Comparison of ENCODE assay signal across 22 cellular contexts in the genomic region with DNA sequence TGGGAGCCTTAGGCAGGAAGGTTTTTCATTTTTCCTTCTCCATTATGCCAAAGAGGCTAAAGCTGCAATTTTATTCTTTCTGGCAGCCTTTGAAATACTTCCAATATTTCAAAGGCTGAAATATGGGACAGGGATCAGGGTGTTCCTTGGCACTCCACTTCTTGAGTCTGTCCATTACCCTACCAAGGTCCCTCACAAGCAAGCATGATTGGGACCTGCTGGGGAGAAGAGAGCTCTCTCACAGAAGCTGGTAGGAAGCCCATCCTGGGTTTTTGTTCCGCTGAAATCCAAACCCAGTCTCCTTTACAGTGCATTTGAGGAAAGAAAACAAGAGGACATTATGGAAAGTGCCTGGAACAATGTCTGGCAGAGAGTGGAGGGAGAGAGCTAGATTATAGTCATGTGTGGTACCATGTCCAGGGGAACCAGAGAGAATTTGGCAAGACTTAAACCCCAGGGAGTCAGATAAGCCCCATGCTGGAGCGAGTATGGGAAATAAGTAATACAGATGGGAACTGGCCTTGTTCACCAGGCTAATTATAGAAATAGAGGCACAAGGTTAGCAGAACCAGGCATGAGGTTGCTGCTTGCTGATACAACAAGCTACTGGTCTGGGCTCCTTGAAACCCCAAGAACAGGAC.
"Had no signal": no experiment of that assay in that cellular context is flagged by ENCODE, and none has a peak within 500 bp of the region (broad histone marks: within the 10 kb centered on the region; RNA-seq: fewer than 3 reads in every experiment).

No MANE protein-coding gene starts in this region.

- DNase-seq: IMR-90, Karpas-422, KG1, MG63, NCI-H1092, NCI-H1105 treated with DMSO at 0.1 percent for 48 hours, NCI-H1417 treated with DMSO at 0.1 percent for 48 hours, NCI-H146, NCI-H1694 treated with DMSO at 0.1 percent for 48 hours, NCI-H1930, NCI-H2081, NCI-H2107, NCI-H226, NCI-H510A, NCI-H524 treated with DMSO at 0.1 percent for 48 hours, NCI-H69, NCI-H774, RPMI8226, SHP77 treated with DMSO at 0.1 percent for 48 hours, SJCRH30 had no signal

- H3K27ac ChIP-seq: SJCRH30 had no signal

- H3K36me3 ChIP-seq: MG63, SJCRH30 had no signal

- H3K4me1 ChIP-seq: SJCRH30 had no signal

- ATAC-seq: HepG2, SK-N-SH treated with all-trans-retinoic acid at 6 μM for 48 hours had no signal

- H3K4me3 ChIP-seq: MG63, SJCRH30 had no signal

- H3K9me3 ChIP-seq: MG63, SJCRH30 had no signal
